In the genomic region with DNA sequence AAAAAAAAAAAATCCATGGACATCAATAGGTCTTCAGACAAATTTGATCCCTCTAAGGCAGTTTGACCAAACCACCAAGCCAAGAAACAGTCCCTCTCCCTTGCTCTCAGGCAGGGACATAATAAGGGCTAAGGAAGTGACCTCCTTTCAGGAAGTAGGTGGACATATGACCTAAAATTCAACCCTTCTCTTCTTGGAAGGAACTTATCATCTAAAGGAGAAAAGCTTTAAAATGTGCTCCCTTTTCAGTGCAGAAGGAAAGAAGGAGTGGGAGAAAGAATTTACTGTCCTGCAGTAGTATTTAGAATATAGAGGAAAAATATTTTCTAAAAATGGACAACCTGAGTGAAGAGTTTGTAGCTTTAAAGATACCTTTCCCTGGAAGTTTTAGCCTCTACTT, we compare ENCODE assay signal across 27 cellular contexts.
"Had no signal": no experiment of that assay in that cellular context is flagged by ENCODE, and none has a peak within 500 bp of the region (broad histone marks: within the 10 kb centered on the region; RNA-seq: fewer than 3 reads in every experiment).

No MANE protein-coding gene starts in this region.

- H3K36me3 ChIP-seq: esophagus muscularis mucosa, gastrocnemius medialis, heart right ventricle, neural progenitor cell, pancreas, spleen, tibial nerve had no signal

- H3K9ac ChIP-seq: neural progenitor cell had no signal

- H3K27ac ChIP-seq: epithelial cell of prostate, esophagus muscularis mucosa, gastrocnemius medialis, neural progenitor cell, pancreas, psoas muscle, spleen, testis, tibial nerve had no signal

- ATAC-seq: effector memory CD8-positive, alpha-beta T cell; gastrocnemius medialis; left lobe of liver; natural killer cell treated with Interleukin-12 subunit alpha and Interleukin-12 subunit beta and Interleukin-15 and Interleukin-18, amount 100 ng/mL, for 72 hours; pancreas; psoas muscle; sciatic nerve; stimulated activated naive B cell treated with anti-CD40 and anti-IgM and Interleukin-4, amounts not matched to agents 10 μg/mL and 1 μg/mL and 100 μg/mL, for 72 hours; stimulated activated naive CD8-positive, alpha-beta T cell treated with anti-CD3 and anti-CD28 coated beads, Interleukin-15, amount 100 ng/mL, for 72 hours had no signal

- FAIRE-seq: islet of Langerhans, pancreas had no signal

- H3K27me3 ChIP-seq: esophagus muscularis mucosa, gastrocnemius medialis, heart right ventricle, neural progenitor cell, pancreas, spleen, testis, tibial nerve had no signal

- H3K9me3 ChIP-seq: esophagus muscularis mucosa, gastrocnemius medialis, pancreas, psoas muscle, testis had no signal

- H2AFZ ChIP-seq: neural progenitor cell had no signal

- DNase-seq: effector memory CD8-positive, alpha-beta T cell; gastrocnemius medialis; heart right ventricle; hypothalamus; kidney glomerular epithelial cell; mesenchymal stem cell; midbrain; occipital lobe; pancreas; psoas muscle; retina; spleen; stimulated activated CD4-positive, alpha-beta T cell treated with anti-CD3 and anti-CD28 coated beads, Interleukin-15, amount 100 ng/mL, for 24 hours; stimulated activated CD4-positive, alpha-beta T cell treated with anti-CD3 and anti-CD28 coated beads, Interleukin-1b, Interleukin-23, amount 100 ng/mL, for 48 hours; stimulated activated CD4-positive, alpha-beta T cell treated with anti-CD3 and anti-CD28 coated beads, Interleukin-4, amount 100 ng/mL, for 4 hours; stimulated activated naive B cell treated with anti-CD40 and anti-IgM and Interleukin-4, amounts not matched to agents 10 μg/mL and 1 μg/mL and 100 μg/mL, for 72 hours; stimulated activated naive CD8-positive, alpha-beta T cell treated with anti-CD3 and anti-CD28 coated beads, Interleukin-15, amount 100 ng/mL, for 72 hours; testis had no signal

- H3K4me3 ChIP-seq: esophagus muscularis mucosa, gastrocnemius medialis, heart right ventricle, lung, neural progenitor cell, pancreas, psoas muscle, spleen, testis, tibial nerve had no signal

- H3K4me1 ChIP-seq: esophagus muscularis mucosa, neural progenitor cell, pancreas, psoas muscle, testis had no signal

- H3K4me2 ChIP-seq: neural progenitor cell had no signal
